In the genomic region with DNA sequence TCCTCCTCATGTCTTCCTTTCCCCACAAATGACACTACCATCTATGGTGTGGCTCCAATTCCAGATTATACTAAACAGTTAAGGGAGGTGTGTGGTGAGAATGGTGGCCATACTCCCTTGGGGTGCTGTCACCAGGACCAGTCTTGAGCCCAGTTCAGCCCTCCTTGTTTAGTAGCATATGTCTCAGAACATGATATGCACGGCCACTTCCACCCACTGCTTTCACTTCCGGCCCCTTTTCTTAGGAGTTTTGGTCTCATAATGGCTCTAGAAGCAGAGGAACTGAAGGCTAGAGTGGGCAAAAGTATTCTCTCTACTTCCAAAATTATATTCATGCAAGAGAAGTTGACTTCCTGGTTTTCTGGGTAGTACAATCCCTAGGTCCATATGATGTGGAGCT, we compare ENCODE assay signal across 1 cellular context.
TF ChIP-seq lines count a peak whose summit lies in the region.

No MANE protein-coding gene starts in this region.

TF ChIP-seq in GM12878, 131 proteins besides CTCF, POLR2A, EP300 and RAD21 (continued from another document and continues in another):
- TF ChIP-seq, protein P1, sequence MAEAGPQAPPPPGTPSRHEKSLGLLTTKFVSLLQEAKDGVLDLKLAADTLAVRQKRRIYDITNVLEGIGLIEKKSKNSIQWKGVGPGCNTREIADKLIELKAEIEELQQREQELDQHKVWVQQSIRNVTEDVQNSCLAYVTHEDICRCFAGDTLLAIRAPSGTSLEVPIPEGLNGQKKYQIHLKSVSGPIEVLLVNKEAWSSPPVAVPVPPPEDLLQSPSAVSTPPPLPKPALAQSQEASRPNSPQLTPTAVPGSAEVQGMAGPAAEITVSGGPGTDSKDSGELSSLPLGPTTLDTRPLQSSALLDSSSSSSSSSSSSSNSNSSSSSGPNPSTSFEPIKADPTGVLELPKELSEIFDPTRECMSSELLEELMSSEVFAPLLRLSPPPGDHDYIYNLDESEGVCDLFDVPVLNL (IDR thresholded peaks at IDR 0.05; ENCODE audit: low read depth, low read length): no peak
- TF ChIP-seq SPI1 (IDR thresholded peaks at IDR 0.05; ENCODE audit: borderline replicate concordance, insufficient read depth, low read depth, low read length) (peak; percentile 80), TCF12 (IDR thresholded peaks at IDR 0.05; ENCODE audit: low read depth, low read length) (0 out of 2 replicates have a peak, but pooled peaks have one; percentile 30), POLR2AphosphoS5 (IDR thresholded peaks at IDR 0.05; ENCODE audit: low read length) (no peak), ZNF274 (IDR thresholded peaks at IDR 0.05; ENCODE audit: insufficient read depth, insufficient read length) (no peak), ASH2L (IDR thresholded peaks at IDR 0.05; ENCODE audit: borderline replicate concordance, low read depth) (no peak), RUNX3 (IDR thresholded peaks at IDR 0.05; ENCODE audit: low read length) (peak; percentile 70), FOXM1 (IDR thresholded peaks at IDR 0.05; ENCODE audit: low read depth, low read length) (peak; percentile 54; the same call in 1 of the 2 replicates), DPF2 (IDR thresholded peaks at IDR 0.05) (0 out of 2 replicates have a peak, but pooled peaks have one; percentile 40), CHD2 (IDR thresholded peaks at IDR 0.05; ENCODE audit: borderline replicate concordance, low read depth, low read length) (no peak), HDAC2 (IDR thresholded peaks at IDR 0.05) (no peak), GATAD2B (conservative IDR thresholded peaks at IDR 0.05; ENCODE audit: low read depth) (no peak), BCL11A (IDR thresholded peaks at IDR 0.05; ENCODE audit: low read depth, low read length) (peak; percentile 47; the same call in 1 of the 2 replicates), EGR1 (IDR thresholded peaks at IDR 0.05; ENCODE audit: borderline replicate concordance in 1 of 2, low read depth in 2 of 2, low read length in 2 of 2) (peak in 1 of 2 experiments; percentile 88; a peak in 2 of 3 replicates), RAD51 (IDR thresholded peaks at IDR 0.05) (no peak), ZNF217 (IDR thresholded peaks at IDR 0.05) (no peak), HDAC6 (IDR thresholded peaks at IDR 0.05; ENCODE audit: unreplicated experiment) (no peak), HDGF (IDR thresholded peaks at IDR 0.05) (no peak), BHLHE40 (IDR thresholded peaks at IDR 0.05; ENCODE audit: borderline replicate concordance in 1 of 2, low read depth in 2 of 2, low read length in 1 of 2) (peak in 1 of 2 experiments; percentile 49; a peak in 2 of 4 replicates), CBX3 (IDR thresholded peaks at IDR 0.05; ENCODE audit: borderline replicate concordance, low read depth) (no peak), SRF (IDR thresholded peaks at IDR 0.05; ENCODE audit: low read depth in 2 of 2, low read length in 2 of 2) (peak in 1 of 2 experiments; percentile 45; a peak in 1 of 4 replicates), ZNF207 (IDR thresholded peaks at IDR 0.05; ENCODE audit: borderline replicate concordance) (no peak), SUZ12 (IDR thresholded peaks at IDR 0.05; ENCODE audit: unreplicated experiment) (no peak), IRF4 (IDR thresholded peaks at IDR 0.05; ENCODE audit: low read depth, low read length) (peak; percentile 77; the same call in 1 of the 2 replicates), MEF2A (IDR thresholded peaks at IDR 0.05; ENCODE audit: insufficient read depth, low read depth, low read length) (peak; percentile 59; the same call in 1 of the 2 replicates), FOS (IDR thresholded peaks at IDR 0.05; ENCODE audit: borderline replicate concordance, extremely low read depth, insufficient read length) (no peak), IKZF2 (IDR thresholded peaks at IDR 0.05) (peak; percentile 65 to 67), TBL1XR1 (IDR thresholded peaks at IDR 0.05; ENCODE audit: low read depth, low read length) (no peak), IKZF1 (conservative IDR thresholded peaks at IDR 0.05) (peak; percentile 73; the same call in 1 of the 2 replicates), PAX5 (IDR thresholded peaks at IDR 0.05; ENCODE audit: borderline replicate concordance, low read depth, low read length) (peak; percentile 76; the same call in 1 of the 2 replicates), ESRRA (IDR thresholded peaks at IDR 0.05; ENCODE audit: low read length) (no peak), JUNB (IDR thresholded peaks at IDR 0.05) (peak; percentile 46; the same call in 1 of the 2 replicates)
- TF ChIP-seq, protein P2, sequence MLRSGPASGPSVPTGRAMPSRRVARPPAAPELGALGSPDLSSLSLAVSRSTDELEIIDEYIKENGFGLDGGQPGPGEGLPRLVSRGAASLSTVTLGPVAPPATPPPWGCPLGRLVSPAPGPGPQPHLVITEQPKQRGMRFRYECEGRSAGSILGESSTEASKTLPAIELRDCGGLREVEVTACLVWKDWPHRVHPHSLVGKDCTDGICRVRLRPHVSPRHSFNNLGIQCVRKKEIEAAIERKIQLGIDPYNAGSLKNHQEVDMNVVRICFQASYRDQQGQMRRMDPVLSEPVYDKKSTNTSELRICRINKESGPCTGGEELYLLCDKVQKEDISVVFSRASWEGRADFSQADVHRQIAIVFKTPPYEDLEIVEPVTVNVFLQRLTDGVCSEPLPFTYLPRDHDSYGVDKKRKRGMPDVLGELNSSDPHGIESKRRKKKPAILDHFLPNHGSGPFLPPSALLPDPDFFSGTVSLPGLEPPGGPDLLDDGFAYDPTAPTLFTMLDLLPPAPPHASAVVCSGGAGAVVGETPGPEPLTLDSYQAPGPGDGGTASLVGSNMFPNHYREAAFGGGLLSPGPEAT (IDR thresholded peaks at IDR 0.05; ENCODE audit: low read depth): 0 out of 2 replicates have a peak, but pooled peaks have one; percentile 22
- TF ChIP-seq, protein P3, sequence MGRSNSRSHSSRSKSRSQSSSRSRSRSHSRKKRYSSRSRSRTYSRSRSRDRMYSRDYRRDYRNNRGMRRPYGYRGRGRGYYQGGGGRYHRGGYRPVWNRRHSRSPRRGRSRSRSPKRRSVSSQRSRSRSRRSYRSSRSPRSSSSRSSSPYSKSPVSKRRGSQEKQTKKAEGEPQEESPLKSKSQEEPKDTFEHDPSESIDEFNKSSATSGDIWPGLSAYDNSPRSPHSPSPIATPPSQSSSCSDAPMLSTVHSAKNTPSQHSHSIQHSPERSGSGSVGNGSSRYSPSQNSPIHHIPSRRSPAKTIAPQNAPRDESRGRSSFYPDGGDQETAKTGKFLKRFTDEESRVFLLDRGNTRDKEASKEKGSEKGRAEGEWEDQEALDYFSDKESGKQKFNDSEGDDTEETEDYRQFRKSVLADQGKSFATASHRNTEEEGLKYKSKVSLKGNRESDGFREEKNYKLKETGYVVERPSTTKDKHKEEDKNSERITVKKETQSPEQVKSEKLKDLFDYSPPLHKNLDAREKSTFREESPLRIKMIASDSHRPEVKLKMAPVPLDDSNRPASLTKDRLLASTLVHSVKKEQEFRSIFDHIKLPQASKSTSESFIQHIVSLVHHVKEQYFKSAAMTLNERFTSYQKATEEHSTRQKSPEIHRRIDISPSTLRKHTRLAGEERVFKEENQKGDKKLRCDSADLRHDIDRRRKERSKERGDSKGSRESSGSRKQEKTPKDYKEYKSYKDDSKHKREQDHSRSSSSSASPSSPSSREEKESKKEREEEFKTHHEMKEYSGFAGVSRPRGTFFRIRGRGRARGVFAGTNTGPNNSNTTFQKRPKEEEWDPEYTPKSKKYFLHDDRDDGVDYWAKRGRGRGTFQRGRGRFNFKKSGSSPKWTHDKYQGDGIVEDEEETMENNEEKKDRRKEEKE (IDR thresholded peaks at IDR 0.05): no peak
- TF ChIP-seq, protein P4, sequence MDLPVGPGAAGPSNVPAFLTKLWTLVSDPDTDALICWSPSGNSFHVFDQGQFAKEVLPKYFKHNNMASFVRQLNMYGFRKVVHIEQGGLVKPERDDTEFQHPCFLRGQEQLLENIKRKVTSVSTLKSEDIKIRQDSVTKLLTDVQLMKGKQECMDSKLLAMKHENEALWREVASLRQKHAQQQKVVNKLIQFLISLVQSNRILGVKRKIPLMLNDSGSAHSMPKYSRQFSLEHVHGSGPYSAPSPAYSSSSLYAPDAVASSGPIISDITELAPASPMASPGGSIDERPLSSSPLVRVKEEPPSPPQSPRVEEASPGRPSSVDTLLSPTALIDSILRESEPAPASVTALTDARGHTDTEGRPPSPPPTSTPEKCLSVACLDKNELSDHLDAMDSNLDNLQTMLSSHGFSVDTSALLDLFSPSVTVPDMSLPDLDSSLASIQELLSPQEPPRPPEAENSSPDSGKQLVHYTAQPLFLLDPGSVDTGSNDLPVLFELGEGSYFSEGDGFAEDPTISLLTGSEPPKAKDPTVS (IDR thresholded peaks at IDR 0.05; ENCODE audit: low read depth, low read length): no peak
- TF ChIP-seq, protein P5, sequence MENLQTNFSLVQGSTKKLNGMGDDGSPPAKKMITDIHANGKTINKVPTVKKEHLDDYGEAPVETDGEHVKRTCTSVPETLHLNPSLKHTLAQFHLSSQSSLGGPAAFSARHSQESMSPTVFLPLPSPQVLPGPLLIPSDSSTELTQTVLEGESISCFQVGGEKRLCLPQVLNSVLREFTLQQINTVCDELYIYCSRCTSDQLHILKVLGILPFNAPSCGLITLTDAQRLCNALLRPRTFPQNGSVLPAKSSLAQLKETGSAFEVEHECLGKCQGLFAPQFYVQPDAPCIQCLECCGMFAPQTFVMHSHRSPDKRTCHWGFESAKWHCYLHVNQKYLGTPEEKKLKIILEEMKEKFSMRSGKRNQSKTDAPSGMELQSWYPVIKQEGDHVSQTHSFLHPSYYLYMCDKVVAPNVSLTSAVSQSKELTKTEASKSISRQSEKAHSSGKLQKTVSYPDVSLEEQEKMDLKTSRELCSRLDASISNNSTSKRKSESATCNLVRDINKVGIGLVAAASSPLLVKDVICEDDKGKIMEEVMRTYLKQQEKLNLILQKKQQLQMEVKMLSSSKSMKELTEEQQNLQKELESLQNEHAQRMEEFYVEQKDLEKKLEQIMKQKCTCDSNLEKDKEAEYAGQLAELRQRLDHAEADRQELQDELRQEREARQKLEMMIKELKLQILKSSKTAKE (IDR thresholded peaks at IDR 0.05; ENCODE audit: low read depth, poor library complexity, severe bottlenecking): no peak
- TF ChIP-seq, protein P6, sequence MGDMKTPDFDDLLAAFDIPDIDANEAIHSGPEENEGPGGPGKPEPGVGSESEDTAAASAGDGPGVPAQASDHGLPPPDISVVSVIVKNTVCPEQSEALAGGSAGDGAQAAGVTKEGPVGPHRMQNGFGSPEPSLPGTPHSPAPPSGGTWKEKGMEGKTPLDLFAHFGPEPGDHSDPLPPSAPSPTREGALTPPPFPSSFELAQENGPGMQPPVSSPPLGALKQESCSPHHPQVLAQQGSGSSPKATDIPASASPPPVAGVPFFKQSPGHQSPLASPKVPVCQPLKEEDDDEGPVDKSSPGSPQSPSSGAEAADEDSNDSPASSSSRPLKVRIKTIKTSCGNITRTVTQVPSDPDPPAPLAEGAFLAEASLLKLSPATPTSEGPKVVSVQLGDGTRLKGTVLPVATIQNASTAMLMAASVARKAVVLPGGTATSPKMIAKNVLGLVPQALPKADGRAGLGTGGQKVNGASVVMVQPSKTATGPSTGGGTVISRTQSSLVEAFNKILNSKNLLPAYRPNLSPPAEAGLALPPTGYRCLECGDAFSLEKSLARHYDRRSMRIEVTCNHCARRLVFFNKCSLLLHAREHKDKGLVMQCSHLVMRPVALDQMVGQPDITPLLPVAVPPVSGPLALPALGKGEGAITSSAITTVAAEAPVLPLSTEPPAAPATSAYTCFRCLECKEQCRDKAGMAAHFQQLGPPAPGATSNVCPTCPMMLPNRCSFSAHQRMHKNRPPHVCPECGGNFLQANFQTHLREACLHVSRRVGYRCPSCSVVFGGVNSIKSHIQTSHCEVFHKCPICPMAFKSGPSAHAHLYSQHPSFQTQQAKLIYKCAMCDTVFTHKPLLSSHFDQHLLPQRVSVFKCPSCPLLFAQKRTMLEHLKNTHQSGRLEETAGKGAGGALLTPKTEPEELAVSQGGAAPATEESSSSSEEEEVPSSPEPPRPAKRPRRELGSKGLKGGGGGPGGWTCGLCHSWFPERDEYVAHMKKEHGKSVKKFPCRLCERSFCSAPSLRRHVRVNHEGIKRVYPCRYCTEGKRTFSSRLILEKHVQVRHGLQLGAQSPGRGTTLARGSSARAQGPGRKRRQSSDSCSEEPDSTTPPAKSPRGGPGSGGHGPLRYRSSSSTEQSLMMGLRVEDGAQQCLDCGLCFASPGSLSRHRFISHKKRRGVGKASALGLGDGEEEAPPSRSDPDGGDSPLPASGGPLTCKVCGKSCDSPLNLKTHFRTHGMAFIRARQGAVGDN (IDR thresholded peaks at IDR 0.05): no peak; the same call in 1 of the 2 replicates
- TF ChIP-seq, protein P7, sequence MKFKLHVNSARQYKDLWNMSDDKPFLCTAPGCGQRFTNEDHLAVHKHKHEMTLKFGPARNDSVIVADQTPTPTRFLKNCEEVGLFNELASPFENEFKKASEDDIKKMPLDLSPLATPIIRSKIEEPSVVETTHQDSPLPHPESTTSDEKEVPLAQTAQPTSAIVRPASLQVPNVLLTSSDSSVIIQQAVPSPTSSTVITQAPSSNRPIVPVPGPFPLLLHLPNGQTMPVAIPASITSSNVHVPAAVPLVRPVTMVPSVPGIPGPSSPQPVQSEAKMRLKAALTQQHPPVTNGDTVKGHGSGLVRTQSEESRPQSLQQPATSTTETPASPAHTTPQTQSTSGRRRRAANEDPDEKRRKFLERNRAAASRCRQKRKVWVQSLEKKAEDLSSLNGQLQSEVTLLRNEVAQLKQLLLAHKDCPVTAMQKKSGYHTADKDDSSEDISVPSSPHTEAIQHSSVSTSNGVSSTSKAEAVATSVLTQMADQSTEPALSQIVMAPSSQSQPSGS (IDR thresholded peaks at IDR 0.05; ENCODE audit: low read length): peak; percentile 66; the same call in 1 of the 2 replicates
- TF ChIP-seq, protein P8, sequence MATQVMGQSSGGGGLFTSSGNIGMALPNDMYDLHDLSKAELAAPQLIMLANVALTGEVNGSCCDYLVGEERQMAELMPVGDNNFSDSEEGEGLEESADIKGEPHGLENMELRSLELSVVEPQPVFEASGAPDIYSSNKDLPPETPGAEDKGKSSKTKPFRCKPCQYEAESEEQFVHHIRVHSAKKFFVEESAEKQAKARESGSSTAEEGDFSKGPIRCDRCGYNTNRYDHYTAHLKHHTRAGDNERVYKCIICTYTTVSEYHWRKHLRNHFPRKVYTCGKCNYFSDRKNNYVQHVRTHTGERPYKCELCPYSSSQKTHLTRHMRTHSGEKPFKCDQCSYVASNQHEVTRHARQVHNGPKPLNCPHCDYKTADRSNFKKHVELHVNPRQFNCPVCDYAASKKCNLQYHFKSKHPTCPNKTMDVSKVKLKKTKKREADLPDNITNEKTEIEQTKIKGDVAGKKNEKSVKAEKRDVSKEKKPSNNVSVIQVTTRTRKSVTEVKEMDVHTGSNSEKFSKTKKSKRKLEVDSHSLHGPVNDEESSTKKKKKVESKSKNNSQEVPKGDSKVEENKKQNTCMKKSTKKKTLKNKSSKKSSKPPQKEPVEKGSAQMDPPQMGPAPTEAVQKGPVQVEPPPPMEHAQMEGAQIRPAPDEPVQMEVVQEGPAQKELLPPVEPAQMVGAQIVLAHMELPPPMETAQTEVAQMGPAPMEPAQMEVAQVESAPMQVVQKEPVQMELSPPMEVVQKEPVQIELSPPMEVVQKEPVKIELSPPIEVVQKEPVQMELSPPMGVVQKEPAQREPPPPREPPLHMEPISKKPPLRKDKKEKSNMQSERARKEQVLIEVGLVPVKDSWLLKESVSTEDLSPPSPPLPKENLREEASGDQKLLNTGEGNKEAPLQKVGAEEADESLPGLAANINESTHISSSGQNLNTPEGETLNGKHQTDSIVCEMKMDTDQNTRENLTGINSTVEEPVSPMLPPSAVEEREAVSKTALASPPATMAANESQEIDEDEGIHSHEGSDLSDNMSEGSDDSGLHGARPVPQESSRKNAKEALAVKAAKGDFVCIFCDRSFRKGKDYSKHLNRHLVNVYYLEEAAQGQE (IDR thresholded peaks at IDR 0.05; ENCODE audit: low read depth, low read length): no peak
